Comparison of ENCODE assay signal across 24 cellular contexts in the genomic region with DNA sequence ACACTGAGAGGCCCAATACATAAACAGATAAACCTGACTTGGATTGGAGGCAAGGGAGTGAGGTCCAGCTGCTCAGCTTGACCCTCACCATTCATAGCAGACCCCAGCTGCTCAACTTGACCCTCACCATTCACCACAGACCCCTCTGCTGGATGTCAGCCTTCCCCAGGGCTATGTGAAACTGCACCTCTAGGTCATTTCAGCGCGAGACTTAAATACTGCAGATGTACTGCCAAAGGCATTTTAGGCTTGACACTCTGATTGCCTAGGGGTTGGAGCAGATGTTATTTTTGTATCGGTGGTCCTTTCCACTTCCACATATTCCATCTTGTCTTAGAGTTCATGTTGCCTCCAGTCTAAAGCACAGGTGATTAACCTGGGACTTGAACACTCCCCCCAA.
"Had no signal": no experiment of that assay in that cellular context is flagged by ENCODE, and none has a peak within 500 bp of the region (broad histone marks: within the 10 kb centered on the region; RNA-seq: fewer than 3 reads in every experiment).

No MANE protein-coding gene starts in this region.

- H3K27ac ChIP-seq: colonic mucosa, esophagus muscularis mucosa, foreskin keratinocyte, ovary, psoas muscle, sigmoid colon, testis, tibial artery had no signal

- H3K36me3 Mint-ChIP-seq: stimulated activated memory B cell treated with anti-CD40 and anti-IgM and Interleukin-4, amounts not matched to agents 10 μg/mL and 1 μg/mL and 100 μg/mL, for 72 hours; type B pancreatic cell had no signal

- H3K9me3 Mint-ChIP-seq: stimulated activated memory B cell treated with anti-CD40 and anti-IgM and Interleukin-4, amounts not matched to agents 10 μg/mL and 1 μg/mL and 100 μg/mL, for 72 hours; type B pancreatic cell had no signal

- H3K4me1 Mint-ChIP-seq: naive thymus-derived CD8-positive, alpha-beta T cell; nephron progenitor cell; stimulated activated memory B cell treated with anti-CD40 and anti-IgM and Interleukin-4, amounts not matched to agents 10 μg/mL and 1 μg/mL and 100 μg/mL, for 72 hours had no signal

- DNase-seq: colonic mucosa; dermis blood vessel endothelial cell; effector memory CD4-positive, alpha-beta T cell; foreskin keratinocyte; mesendoderm; naive thymus-derived CD8-positive, alpha-beta T cell; nephron progenitor cell; occipital lobe; ovary; posterior cingulate gyrus; psoas muscle; right cardiac atrium; sigmoid colon; spleen; stimulated activated CD4-positive, alpha-beta T cell treated with anti-CD3 and anti-CD28 coated beads, Interleukin-4, amount 100 ng/mL, for 4 hours; stimulated activated naive CD8-positive, alpha-beta T cell treated with anti-CD3 and anti-CD28 coated beads, Interleukin-15, Interleukin-2, amounts not matched to agents 100 U/mL and 50 U/mL, for 24 hours; substantia nigra; testis; tibial artery had no signal

- ATAC-seq: foreskin keratinocyte; gastroesophageal sphincter; naive thymus-derived CD8-positive, alpha-beta T cell; psoas muscle; right cardiac atrium; stimulated activated memory B cell treated with anti-CD40 and anti-IgM and Interleukin-4, amounts not matched to agents 10 μg/mL and 1 μg/mL and 100 μg/mL, for 72 hours; stimulated activated naive CD8-positive, alpha-beta T cell treated with anti-CD3 and anti-CD28 coated beads, Interleukin-15, Interleukin-2, amounts not matched to agents 100 U/mL and 50 U/mL, for 24 hours had no signal

- H3K27ac Mint-ChIP-seq: nephron progenitor cell; stimulated activated memory B cell treated with anti-CD40 and anti-IgM and Interleukin-4, amounts not matched to agents 10 μg/mL and 1 μg/mL and 100 μg/mL, for 72 hours; type B pancreatic cell had no signal

- H3K36me3 ChIP-seq: colonic mucosa, esophagus muscularis mucosa, gastroesophageal sphincter, ovary, sigmoid colon, spleen, tibial artery had no signal

- H3K4me1 ChIP-seq: colonic mucosa, foreskin keratinocyte, gastroesophageal sphincter, psoas muscle, sigmoid colon, testis, tibial artery had no signal

- H3K4me3 ChIP-seq: colonic mucosa, esophagus muscularis mucosa, gastroesophageal sphincter, ovary, psoas muscle, sigmoid colon, skin epidermis, spleen, testis, tibial artery had no signal

- H3K9me3 ChIP-seq: colonic mucosa, esophagus muscularis mucosa, gastroesophageal sphincter, ovary, psoas muscle, sigmoid colon, spleen, testis, tibial artery had no signal

- H3K4me3 Mint-ChIP-seq: naive thymus-derived CD8-positive, alpha-beta T cell; nephron progenitor cell; stimulated activated memory B cell treated with anti-CD40 and anti-IgM and Interleukin-4, amounts not matched to agents 10 μg/mL and 1 μg/mL and 100 μg/mL, for 72 hours; type B pancreatic cell had no signal

- H3K27me3 ChIP-seq: colonic mucosa, ovary, sigmoid colon, testis, tibial artery had no signal
